In the genomic region with DNA sequence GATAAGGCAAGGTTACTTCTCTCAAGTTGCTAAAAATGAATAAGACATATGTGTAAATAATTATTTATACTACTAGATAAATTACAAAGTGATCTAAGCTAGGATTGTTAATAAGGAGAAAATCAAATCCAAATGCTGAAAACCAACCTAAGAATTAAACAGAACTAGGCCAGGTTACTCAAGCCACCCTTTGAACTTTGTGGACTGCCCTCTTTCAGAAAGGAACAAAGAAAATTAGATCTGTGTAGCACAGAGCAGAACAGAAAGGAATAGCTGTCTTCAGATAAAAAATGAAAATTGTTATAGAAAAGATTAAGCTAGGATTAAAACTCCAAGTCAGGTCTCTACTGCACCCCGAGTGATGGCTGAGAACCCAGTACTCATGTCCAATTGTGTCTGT, we compare ENCODE assay signal across 29 cellular contexts.
"Had no signal": no experiment of that assay in that cellular context is flagged by ENCODE, and none has a peak within 500 bp of the region (broad histone marks: within the 10 kb centered on the region; RNA-seq: fewer than 3 reads in every experiment).

No MANE protein-coding gene starts in this region.

- H3K4me2 ChIP-seq: neural progenitor cell, smooth muscle cell had no signal

- H3K9ac ChIP-seq: neural progenitor cell had no signal

- H3K27ac ChIP-seq: neural progenitor cell, neutrophil, pancreas, prostate gland, right atrium auricular region, skin epidermis, spleen, suprapubic skin, testis, tibial artery, transverse colon, upper lobe of right lung, uterus had no signal

- H3K4me3 ChIP-seq: neural progenitor cell, pancreas, prostate gland, right atrium auricular region, skin epidermis, smooth muscle cell, spleen, suprapubic skin, testis, tibial artery, transverse colon, upper lobe of right lung, uterus had no signal

- H3K4me1 ChIP-seq: pancreas, prostate gland, right atrium auricular region, tibial artery, transverse colon, upper lobe of right lung, uterus had no signal

- H3K36me3 ChIP-seq: neural progenitor cell, neutrophil, pancreas, prostate gland, right atrium auricular region, spleen, suprapubic skin, tibial artery, transverse colon, upper lobe of right lung, uterus had no signal

- DNase-seq: naive thymus-derived CD4-positive, alpha-beta T cell; natural killer cell; nucleus accumbens; pancreas; retina; spleen; stimulated activated CD4-positive, alpha-beta T cell treated with anti-CD3 and anti-CD28 coated beads, Interleukin-12 subunit alpha, Interleukin-12 subunit beta, amount 100 ng/mL, for 4 hours; stimulated activated CD4-positive, alpha-beta T cell treated with anti-CD3 and anti-CD28 coated beads, Interleukin-1b, Interleukin-23, amount 100 ng/mL, for 48 hours; stimulated activated CD4-positive, alpha-beta T cell treated with anti-CD3 and anti-CD28 coated beads, Interleukin-4, amount 100 ng/mL, for 1 hour; stimulated activated CD4-positive, alpha-beta T cell treated with anti-CD3 and anti-CD28 coated beads, Interleukin-4, amount 100 ng/mL, for 4 hours; stimulated activated CD8-positive, alpha-beta memory T cell treated with anti-CD3 and anti-CD28 coated beads, Interleukin-4, amount 100 ng/mL, for 48 hours; stimulated activated naive CD4-positive, alpha-beta T cell; stimulated activated naive CD8-positive, alpha-beta T cell treated with anti-CD3 and anti-CD28 coated beads, Interleukin-15, amount 100 ng/mL, for 72 hours; stimulated activated naive CD8-positive, alpha-beta T cell treated with anti-CD3 and anti-CD28 coated beads, Interleukin-15, Interleukin-2, amounts not matched to agents 100 U/mL and 50 U/mL, for 24 hours; substantia nigra; testis; tibial artery; transverse colon; upper lobe of right lung; uterus had no signal

- ATAC-seq: naive thymus-derived CD4-positive, alpha-beta T cell; natural killer cell; pancreas; sciatic nerve; stimulated activated memory B cell treated with anti-CD40 and anti-IgM and Interleukin-4, amounts not matched to agents 10 μg/mL and 1 μg/mL and 100 μg/mL, for 72 hours; stimulated activated naive CD8-positive, alpha-beta T cell treated with anti-CD3 and anti-CD28 coated beads, Interleukin-15, amount 100 ng/mL, for 72 hours; stimulated activated naive CD8-positive, alpha-beta T cell treated with anti-CD3 and anti-CD28 coated beads, Interleukin-15, Interleukin-2, amounts not matched to agents 100 U/mL and 50 U/mL, for 24 hours; upper lobe of right lung had no signal

- H3K9me3 ChIP-seq: neutrophil, pancreas, prostate gland, right atrium auricular region, spleen, suprapubic skin, testis, tibial artery, transverse colon, upper lobe of right lung, uterus had no signal

- H3K27me3 ChIP-seq: neural progenitor cell, neutrophil, pancreas, right atrium auricular region, spleen, suprapubic skin, testis, tibial artery, transverse colon, upper lobe of right lung, uterus had no signal

- FAIRE-seq: pancreas had no signal
